14 cellular contexts compared by ENCODE assay signal in genomic region chr1:219659682-219660081, GRCh38.
DNase-seq lines count a peak whose midpoint lies in the region; ATAC-seq lines count a peak whose summit lies in the region.
"Had no signal": no experiment of that assay in that cellular context is flagged by ENCODE, and none has a peak within 500 bp of the region (broad histone marks: within the 10 kb centered on the region; RNA-seq: fewer than 3 reads in every experiment).

No MANE protein-coding gene starts in this region.

- ATAC-seq in GM18868 (IDR thresholded peaks at IDR 0.05; ENCODE audit: unreplicated experiment): peak; percentile 28

- H3K4me3 ChIP-seq in muscle layer of duodenum (ENCODE audit: low read depth in 1 of 2, low read length in 2 of 2): no peak overlapping the region
- H3K4me3 ChIP-seq: neural progenitor cell, suprapubic skin had no signal

- H3K4me1 ChIP-seq in muscle layer of duodenum (ENCODE audit: control insufficient read depth in 1 of 2, insufficient read depth in 2 of 2, low read length in 2 of 2): peaks cover 0 to 5% of the 10 kb centered on the region in 2 donors

- H3K27ac ChIP-seq in muscle layer of duodenum (ENCODE audit: low read length): peak overlapping the region; percentile 20
- H3K27ac ChIP-seq: neural progenitor cell, suprapubic skin, WERI-Rb-1 had no signal

- DNase-seq in MV-4-11 (lab: John Stamatoyannopoulos, UW) (peak; percentile 52), amniotic epithelial cell (ENCODE audit: low read depth) (peak; percentile 20), HK-2 (ENCODE audit: unreplicated experiment) (no peak), SKM-1 (lab: John Stamatoyannopoulos, UW; ENCODE audit: unreplicated experiment) (no peak), kidney tubule cell (ENCODE audit: low spot score) (no peak)
- DNase-seq: effector CD8-positive, alpha-beta T cell; GDM1; NCI-H82; stimulated activated CD4-positive, alpha-beta T cell treated with anti-CD3 and anti-CD28 coated beads, Interleukin-2, amount 100 ng/mL, for 48 hours; WERI-Rb-1 had no signal

- no peaks in the 10 kb centered on the region for H3K27me3 ChIP-seq in muscle layer of duodenum (ENCODE audit: low read depth, low read length)
- H3K27me3 ChIP-seq: neural progenitor cell, suprapubic skin had no signal

- no peaks in the 10 kb centered on the region for H3K9me3 ChIP-seq in muscle layer of duodenum (ENCODE audit: control insufficient read depth in 1 of 2, low read length in 2 of 2)
- H3K9me3 ChIP-seq: suprapubic skin had no signal

- H3K36me3 ChIP-seq in muscle layer of duodenum (ENCODE audit: control insufficient read depth in 1 of 2, insufficient read depth in 2 of 2, low read length in 2 of 2): no peaks in the 10 kb centered on the region
- H3K36me3 ChIP-seq: neural progenitor cell, suprapubic skin, WERI-Rb-1 had no signal

Comparison
In these comparisons a context has a peak if more than half of its experiments do, and no peak if none do; other contexts are left out.
1. DNase-seq: peak in MV-4-11 (single experiment) and amniotic epithelial cell (single experiment); none in HK-2 (single experiment), SKM-1 (single experiment) and kidney tubule cell (single experiment).